Comparison of ENCODE assay signal across 8 cellular contexts in the genomic region with DNA sequence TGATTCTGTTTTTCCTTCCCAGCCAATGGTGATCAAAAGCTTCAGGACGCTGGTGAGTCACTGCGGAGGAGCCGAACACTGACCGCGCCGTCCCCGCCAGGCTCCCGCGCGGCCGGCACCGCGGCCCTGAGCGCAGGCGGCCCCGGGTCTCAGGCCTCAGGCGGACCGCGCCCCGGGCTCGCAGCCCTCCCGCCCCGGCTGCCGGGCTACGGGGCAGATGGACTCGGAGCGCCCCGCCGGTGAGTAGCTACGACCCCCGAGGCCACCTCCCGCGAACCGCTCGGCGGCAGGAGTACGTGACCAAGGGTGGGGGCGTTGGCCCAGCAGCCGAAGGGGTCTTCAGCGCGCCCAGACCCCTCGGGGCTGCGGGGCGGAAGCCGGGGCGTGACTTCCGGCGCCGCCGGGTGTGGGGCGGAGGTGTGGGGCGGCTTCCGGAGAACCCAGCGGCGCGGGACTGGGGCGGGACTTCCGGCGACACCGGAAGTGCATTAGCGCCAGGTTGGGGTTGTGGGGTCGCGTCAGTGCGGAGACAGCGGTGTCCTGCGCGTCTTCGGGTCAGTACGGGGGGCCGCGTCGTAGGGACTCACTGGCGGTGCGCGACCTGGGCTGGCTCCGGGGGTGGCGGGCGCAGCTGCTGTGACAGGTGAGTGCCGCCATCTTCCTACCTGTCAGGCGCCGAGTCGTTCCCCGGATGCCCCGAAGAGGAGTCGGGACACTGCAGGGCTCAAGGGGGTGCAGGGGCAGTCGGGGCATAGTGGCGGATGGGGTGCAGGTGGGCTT.
DNase-seq lines count a peak whose midpoint lies in the region; ATAC-seq and TF ChIP-seq lines count a peak whose summit lies in the region.

A gene with protein sequence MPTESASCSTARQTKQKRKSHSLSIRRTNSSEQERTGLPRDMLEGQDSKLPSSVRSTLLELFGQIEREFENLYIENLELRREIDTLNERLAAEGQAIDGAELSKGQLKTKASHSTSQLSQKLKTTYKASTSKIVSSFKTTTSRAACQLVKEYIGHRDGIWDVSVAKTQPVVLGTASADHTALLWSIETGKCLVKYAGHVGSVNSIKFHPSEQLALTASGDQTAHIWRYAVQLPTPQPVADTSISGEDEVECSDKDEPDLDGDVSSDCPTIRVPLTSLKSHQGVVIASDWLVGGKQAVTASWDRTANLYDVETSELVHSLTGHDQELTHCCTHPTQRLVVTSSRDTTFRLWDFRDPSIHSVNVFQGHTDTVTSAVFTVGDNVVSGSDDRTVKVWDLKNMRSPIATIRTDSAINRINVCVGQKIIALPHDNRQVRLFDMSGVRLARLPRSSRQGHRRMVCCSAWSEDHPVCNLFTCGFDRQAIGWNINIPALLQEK (plus strand): TSS at position 60 of the 780 bp plus-strand sequence. CDS start 15,771 bp downstream, outside the sequence.

- no peaks in the 10 kb centered on the region for H3K27me3 Mint-ChIP-seq in memory B cell

- ATAC-seq in HG03354 (IDR thresholded peaks at IDR 0.05; ENCODE audit: poor library complexity, severe bottlenecking, unreplicated experiment) (peak; percentile 96), memory B cell (ENCODE audit: low read depth) (peak; percentile 94)

- no peaks in the 10 kb centered on the region for H3K9me3 ChIP-seq in BLaER1

- peaks cover 11% of the 10 kb centered on the region for H3K36me3 Mint-ChIP-seq in memory B cell

- peaks cover 41% of the 10 kb centered on the region for H3K4me1 Mint-ChIP-seq in memory B cell

- no peaks in the 10 kb centered on the region for H3K27me3 ChIP-seq in BLaER1

- peak within 1 kb of the TSS; percentile 89 for H3K27ac Mint-ChIP-seq in memory B cell

- peak; percentile 69 for TF ChIP-seq POLR2A in GM19099 (IDR thresholded peaks at IDR 0.05; ENCODE audit: extremely low read depth, insufficient read length, low read depth)

- peaks cover 75% of the 10 kb centered on the region for H3K4me1 ChIP-seq in BLaER1

- peaks cover 37% of the 10 kb centered on the region for H3K36me3 ChIP-seq in BLaER1

- DNase-seq in NCI-H748 treated with DMSO at 0.1 percent for 48 hours (lab: John Stamatoyannopoulos, UW) (peak; percentile 14), memory B cell (ENCODE audit: low spot score in 2 of 2) (peak; percentile 82 to 94)
- peak; percentile 55 to 87 for DNase-seq in activated CD8-positive, alpha-beta memory T cell treated with anti-CD3 and anti-CD28 coated beads for 1 hour (ENCODE audit: extremely low read depth in 1 of 2, low read depth in 1 of 2)
- peak; percentile 79 for DNase-seq in effector CD8-positive, alpha-beta T cell (lab: John Stamatoyannopoulos, UW)
- peak; percentile 78 for DNase-seq in stimulated activated CD8-positive, alpha-beta memory T cell treated with anti-CD3 and anti-CD28 coated beads, Interleukin-12 subunit alpha, Interleukin-12 subunit beta, amount 100 ng/mL, for 1 hour (ENCODE audit: low read depth)

- peak within 1 kb of the TSS; percentile 91 for H3K4me2 ChIP-seq in BLaER1

- peak within 1 kb of the TSS; percentile 97 for H3K4me3 ChIP-seq in BLaER1

- H3K9me3 Mint-ChIP-seq in memory B cell: no peaks in the 10 kb centered on the region

- H3K9ac ChIP-seq in BLaER1: peak within 1 kb of the TSS; percentile 96

- H3K4me3 Mint-ChIP-seq in memory B cell: peak within 1 kb of the TSS; percentile 98

- H4K20me1 ChIP-seq in BLaER1: peaks cover 70% of the 10 kb centered on the region

- H3K27ac ChIP-seq in BLaER1: peak within 1 kb of the TSS; percentile 98

Comparison
In these comparisons a context has a peak if more than half of its experiments do, and no peak if none do; other contexts are left out.
1. Peak in every context shown above with its lines: DNase-seq, ATAC-seq, H3K4me3 ChIP-seq and H3K27ac ChIP-seq.
2. DNase-seq: peak in every context shown above with its lines; median percentile 88 in memory B cell; 79 in effector CD8-positive, alpha-beta T cell; 78 in stimulated activated CD8-positive, alpha-beta memory T cell treated with anti-CD3 and anti-CD28 coated beads, Interleukin-12 subunit alpha, Interleukin-12 subunit beta, amount 100 ng/mL, for 1 hour; 71 in activated CD8-positive, alpha-beta memory T cell treated with anti-CD3 and anti-CD28 coated beads for 1 hour; 14 in NCI-H748 treated with DMSO at 0.1 percent for 48 hours.